ENCODE assay signal across 8 cellular contexts in the genomic region with DNA sequence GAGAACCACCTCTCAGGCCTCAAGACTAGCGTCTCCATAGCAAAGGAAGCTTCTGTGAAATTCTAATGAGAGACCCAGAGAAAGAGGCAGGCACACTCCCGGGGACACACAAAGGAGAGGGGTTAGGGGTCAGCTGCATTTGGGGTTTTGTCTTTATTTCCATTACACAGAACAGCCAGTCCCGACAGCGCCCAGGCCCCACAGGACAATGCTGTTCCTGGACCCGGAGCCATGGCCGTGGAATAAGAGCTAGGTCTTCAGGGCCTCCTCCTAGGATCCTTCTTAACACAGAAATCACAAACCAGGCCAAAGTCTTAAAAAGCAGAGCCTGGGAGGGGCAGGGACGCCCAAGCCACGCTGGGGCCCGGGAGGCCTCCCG. TPM values are rescaled to one million over a fixed set of nuclear protein-coding genes. Genes with fewer than 3 reads are reported as not detected.
DNase-seq lines count a peak whose midpoint lies in the region; ATAC-seq and TF ChIP-seq lines count a peak whose summit lies in the region.

No MANE protein-coding gene starts in this region.

- no peaks in the 10 kb centered on the region for H3K79me1 ChIP-seq in mesendoderm (ENCODE audit: low read length)

- intact Hi-C loops in breast epithelium (cut with DNase I; ENCODE audit: low total_unique reads), result no loop called here
- intact Hi-C loops in transverse colon (cut with DNase I; ENCODE audit: low total_unique reads), result no loop called here

- no peaks in the 10 kb centered on the region for H3K9me3 ChIP-seq in breast epithelium
- no peaks in the 10 kb centered on the region for H3K9me3 ChIP-seq in transverse colon
- H3K9me3 ChIP-seq in BE2C, result no peaks in the 10 kb centered on the region

- no peak overlapping the region for H2BK5ac ChIP-seq in mesendoderm (ENCODE audit: low read length)

- H3K27ac ChIP-seq in breast epithelium, result peak overlapping the region; percentile 78 to 90
- H3K27ac ChIP-seq in mesendoderm (ENCODE audit: low read depth, low read length), result no peak overlapping the region
- H3K27ac ChIP-seq in transverse colon, result peak overlapping the region; percentile 57 to 67 (median 60)

- TF ChIP-seq EP300 in transverse colon (IDR thresholded peaks at IDR 0.05; ENCODE audit: low read depth), result no peak

- no peak overlapping the region for H2BK120ac ChIP-seq in mesendoderm (ENCODE audit: low read depth, low read length)

- H3K56ac ChIP-seq in mesendoderm (ENCODE audit: low read length), result peak overlapping the region; percentile 82

- no CpG with 5 or more reads among the region's 10 CpGs for WGBS in mesendoderm (ENCODE audit: extremely low coverage, insufficient coverage, low lambda C conversion rate)
- WGBS in transverse colon (ENCODE audit: low coverage in 1 of 2), 2 donors, result 43% methylated on average over 9 of the region's 10 CpGs; no CpG with 5 or more reads in 1 of the 2 donors

- no peaks in the 10 kb centered on the region for H3K36me3 Mint-ChIP-seq in activated T-cell treated with anti-CD3 and anti-CD28 coated beads, Interleukin-2, amount 50 U/mL, for 4 hours (ENCODE audit: insufficient read depth)

- no peak overlapping the region for H2AK5ac ChIP-seq in mesendoderm (ENCODE audit: low read length)

- H3K79me2 ChIP-seq in mesendoderm (ENCODE audit: control insufficient read depth, insufficient read depth, low read length), result no peaks in the 10 kb centered on the region

- in situ Hi-C loops in transverse colon (cut with MboI; ENCODE audit: low pct_ligation_motif_present in 1 of 4, low pct_unique_long_range_greater_than_20kb in 1 of 4, low sequenced_read_pairs in 3 of 4), result no loop called here

- H3K4me1 Mint-ChIP-seq in activated T-cell treated with anti-CD3 and anti-CD28 coated beads, Interleukin-2, amount 50 U/mL, for 4 hours (ENCODE audit: low read depth), result peaks cover 25% of the 10 kb centered on the region

- H3K4me2 ChIP-seq in mesendoderm (ENCODE audit: low read length), result peak overlapping the region; percentile 96

- no peak overlapping the region for H2BK15ac ChIP-seq in mesendoderm (replicated peaks; ENCODE audit: low read depth)

- H3K36me3 ChIP-seq in breast epithelium (no peaks in the 10 kb centered on the region), mesendoderm (ENCODE audit: control insufficient read depth, insufficient read depth, low read length) (no peaks in the 10 kb centered on the region), transverse colon (no peaks in the 10 kb centered on the region), BE2C (no peaks in the 10 kb centered on the region; the same call in 1 of the 2 replicates)

- H4K5ac ChIP-seq in mesendoderm (ENCODE audit: low read length), result no peak overlapping the region

- no peak for DNase-seq in activated T-cell treated with anti-CD3 and anti-CD28 coated beads, Interleukin-2, amount 50 U/mL, for 4 hours
- DNase-seq in activated T-cell treated with anti-CD3 and anti-CD28 coated beads, Interleukin-2, amount 50 U/mL, for 48 hours, result no peak
- DNase-seq in breast epithelium (ENCODE audit: low spot score in 2 of 2) (no peak), mesendoderm (no peak), transverse colon (no peak), BE2C (no peak), SIG-M5 treated with dmso at 0.1 percent for 504 hours (lab: John Stamatoyannopoulos, UW; ENCODE audit: unreplicated experiment) (no peak), KG1 (lab: John Stamatoyannopoulos, UW) (no peak)

- TF ChIP-seq CTCF in breast epithelium (IDR thresholded peaks at IDR 0.05) (no peak), transverse colon (IDR thresholded peaks at IDR 0.05) (no peak), BE2C (IDR thresholded peaks at IDR 0.05; ENCODE audit: low read depth, low read length) (no peak)

- H3K4me1 ChIP-seq in breast epithelium, result no peaks in the 10 kb centered on the region
- no peaks in the 10 kb centered on the region for H3K4me1 ChIP-seq in mesendoderm (ENCODE audit: control insufficient read depth, low read depth, low read length)
- H3K4me1 ChIP-seq in transverse colon, result peaks cover 6 to 21% (median 18%) of the 10 kb centered on the region in 4 donors
- peaks cover 5% of the 10 kb centered on the region for H3K4me1 ChIP-seq in BE2C

- H4K8ac ChIP-seq in mesendoderm (ENCODE audit: low read depth, low read length), result no peak overlapping the region

- H3K9me3 Mint-ChIP-seq in activated T-cell treated with anti-CD3 and anti-CD28 coated beads, Interleukin-2, amount 50 U/mL, for 4 hours, result no peaks in the 10 kb centered on the region

- H3K27me3 Mint-ChIP-seq in activated T-cell treated with anti-CD3 and anti-CD28 coated beads, Interleukin-2, amount 50 U/mL, for 4 hours (ENCODE audit: low read depth), result peaks cover 7% of the 10 kb centered on the region

- peak overlapping the region; percentile 19 to 67 (median 52) for H3K4me3 ChIP-seq in breast epithelium
- H3K4me3 ChIP-seq in mesendoderm (ENCODE audit: low read length), result no peak overlapping the region
- H3K4me3 ChIP-seq in transverse colon, result peak overlapping the region; percentile 8 to 45 (median 25)
- H3K4me3 ChIP-seq in BE2C (ENCODE audit: low read depth, low read length), result no peak overlapping the region

- H3K18ac ChIP-seq in mesendoderm (ENCODE audit: low read length), result no peak overlapping the region

- TF ChIP-seq POLR2A in breast epithelium (IDR thresholded peaks at IDR 0.05) (no peak), transverse colon (IDR thresholded peaks at IDR 0.05) (no peak)

- H3K9ac ChIP-seq in mesendoderm (ENCODE audit: low read length), result peak overlapping the region; percentile 72

- H3K4me3 Mint-ChIP-seq in activated T-cell treated with anti-CD3 and anti-CD28 coated beads, Interleukin-2, amount 50 U/mL, for 4 hours, result peak overlapping the region; percentile 54

- H3K23ac ChIP-seq in mesendoderm (ENCODE audit: low read length), result peak overlapping the region; percentile 97

- H3K4ac ChIP-seq in mesendoderm (ENCODE audit: low read depth, low read length), result no peak overlapping the region

- no peak for ATAC-seq in activated T-cell treated with anti-CD3 and anti-CD28 coated beads, Interleukin-2, amount 50 U/mL, for 4 hours

- H3K27me3 ChIP-seq in breast epithelium (no peaks in the 10 kb centered on the region), mesendoderm (ENCODE audit: insufficient read depth, low read length, poor library complexity) (no peaks in the 10 kb centered on the region), transverse colon (peaks cover 5% of the 10 kb centered on the region), BE2C (no peaks in the 10 kb centered on the region)

RNA-seq across cellular contexts. Expression of gene KCTD15, which starts 22.8 kb away (rescaled TPM):
- total RNA-seq in activated T-cell treated with anti-CD3 and anti-CD28 coated beads, Interleukin-2, amount 50 U/mL, for 4 hours, result 10 to 100 TPM in 2 of 3 donors, 1 to 10 TPM in 1; 8.0 to 19.8 (median 11.8) TPM
- 10 to 100 TPM; 14.6 to 52.4 (median 36.1) TPM for total RNA-seq in breast epithelium
- polyA plus RNA-seq in mesendoderm (2013, experiment 1 of 2), result 28.4 TPM
- polyA plus RNA-seq in mesendoderm (2013, experiment 2 of 2), result 28.6 TPM
- 100 to 1,000 TPM in 1 of 4 donors, 10 to 100 TPM in 3; 28.5 to 158 (median 39.2) TPM for total RNA-seq in transverse colon
- 45.2 TPM for polyA plus RNA-seq in BE2C (2012; ENCODE audit: insufficient read depth, insufficient read length, low read depth)

Comparison
In these comparisons a context has a peak if more than half of its experiments do, and no peak if none do; other contexts are left out.
1. H3K4me3 ChIP-seq: peak in breast epithelium (3 of 3) and transverse colon (4 of 4); none in mesendoderm (single experiment) and BE2C (single experiment).